16 cellular contexts compared by ENCODE assay signal in the genomic region with DNA sequence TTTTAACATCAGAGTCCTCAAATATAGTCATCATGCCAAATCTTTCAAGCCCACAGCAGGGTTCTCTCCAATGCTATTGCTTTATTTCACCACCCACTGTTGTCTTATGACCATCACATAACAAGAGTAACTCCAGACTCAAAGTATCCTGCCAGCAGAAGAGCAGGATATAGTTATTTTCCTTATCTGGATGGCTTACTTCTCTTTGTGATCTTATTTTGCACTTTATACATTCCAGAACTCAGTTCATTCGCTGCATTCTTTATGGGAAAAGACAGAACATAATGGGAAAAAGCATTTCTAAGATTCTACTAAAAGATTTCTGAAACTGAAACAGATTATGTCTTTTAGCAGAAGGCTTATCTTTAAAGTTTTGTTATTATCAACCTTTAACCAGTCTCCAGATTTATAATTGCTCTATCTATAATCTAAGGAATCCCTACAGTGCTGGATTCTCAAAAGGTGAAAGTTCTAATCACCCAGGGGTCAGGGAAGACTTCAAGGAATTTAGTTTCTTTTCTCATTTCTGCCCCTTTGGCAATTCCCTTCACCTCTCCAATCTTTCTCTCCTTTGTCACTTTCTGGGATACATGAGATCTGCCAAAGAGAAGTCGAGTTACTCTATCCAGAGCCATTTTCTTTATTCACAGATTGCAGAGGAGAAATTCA.
"Had no signal": no experiment of that assay in that cellular context is flagged by ENCODE, and none has a peak within 500 bp of the region (broad histone marks: within the 10 kb centered on the region; RNA-seq: fewer than 3 reads in every experiment).

No MANE protein-coding gene starts in this region.

- ATAC-seq: heart left ventricle; left lobe of liver; natural killer cell treated with Interleukin-12 subunit alpha and Interleukin-12 subunit beta and Interleukin-15 and Interleukin-18, amount 100 ng/mL, for 72 hours had no signal

- H3K36me3 ChIP-seq: colonic mucosa, esophagus squamous epithelium, heart left ventricle, right atrium auricular region had no signal

- H3K4me1 ChIP-seq: colonic mucosa, heart left ventricle, right atrium auricular region had no signal

- H3K27ac Mint-ChIP-seq: natural killer cell treated with Interleukin-12 subunit alpha and Interleukin-12 subunit beta and Interleukin-15 and Interleukin-18, amount 100 ng/mL, for 72 hours; type B pancreatic cell had no signal

- H3K27me3 Mint-ChIP-seq: natural killer cell treated with Interleukin-12 subunit alpha and Interleukin-12 subunit beta and Interleukin-15 and Interleukin-18, amount 100 ng/mL, for 72 hours; type B pancreatic cell had no signal

- DNase-seq: cerebellar nuclear complex; colonic mucosa; dermis blood vessel endothelial cell; esophagus squamous epithelium; heart left ventricle; hypothalamus; kidney glomerular epithelial cell; midbrain; posterior cingulate gyrus; small intestine; stimulated activated CD4-positive, alpha-beta T cell treated with anti-CD3 and anti-CD28 coated beads, Interleukin-2, amount 100 ng/mL, for 48 hours; stimulated activated naive CD4-positive, alpha-beta T cell treated with Interleukin-2 at 50 U/mL for 16 hours had no signal

- H3K9me3 ChIP-seq: colonic mucosa, esophagus squamous epithelium, right atrium auricular region had no signal

- H3K27ac ChIP-seq: colonic mucosa, esophagus squamous epithelium, heart left ventricle, right atrium auricular region had no signal

- H3K27me3 ChIP-seq: colonic mucosa, esophagus squamous epithelium, heart left ventricle, right atrium auricular region had no signal

- H3K9me3 Mint-ChIP-seq: type B pancreatic cell had no signal

- H3K4me3 Mint-ChIP-seq: natural killer cell treated with Interleukin-12 subunit alpha and Interleukin-12 subunit beta and Interleukin-15 and Interleukin-18, amount 100 ng/mL, for 72 hours; type B pancreatic cell had no signal

- H3K4me3 ChIP-seq: colonic mucosa, esophagus squamous epithelium, heart left ventricle, right atrium auricular region had no signal

- H3K36me3 Mint-ChIP-seq: natural killer cell treated with Interleukin-12 subunit alpha and Interleukin-12 subunit beta and Interleukin-15 and Interleukin-18, amount 100 ng/mL, for 72 hours; type B pancreatic cell had no signal
